1 cellular context compared by ENCODE assay signal in genomic region chr14:24141030-24141880, GRCh38.
TF ChIP-seq lines count a peak whose summit lies in the region.

EMC9 (minus strand) TSS chr14:24141591; CDS start chr14:24141304, 287 bp downstream.

TF ChIP-seq in HepG2, 621 proteins besides CTCF, POLR2A, EP300 and RAD21 (continued from another document and continues in another):
- TF ChIP-seq PAXIP1 (CRISPR knock-in tag; conservative IDR thresholded peaks at IDR 0.05): peak; percentile 73
- no peak for TF ChIP-seq ZNF180 (CRISPR knock-in tag; IDR thresholded peaks at IDR 0.05; ENCODE audit: borderline replicate concordance, low read depth)
- peak; percentile 96 for TF ChIP-seq AGO1 (IDR thresholded peaks at IDR 0.05; ENCODE audit: low read depth, low read length, poor library complexity, severe bottlenecking)
- peak; percentile 95; the same call in 1 of the 2 replicates for TF ChIP-seq PAX8 (CRISPR knock-in tag; IDR thresholded peaks at IDR 0.05; ENCODE audit: borderline replicate concordance)
- TF ChIP-seq TBL1XR1 (IDR thresholded peaks at IDR 0.05; ENCODE audit: borderline replicate concordance, low read length, partially characterized antibody): no peak
- TF ChIP-seq GATAD1 (CRISPR knock-in tag; IDR thresholded peaks at IDR 0.05): peak; percentile 90
- TF ChIP-seq ZNF704 (CRISPR knock-in tag; IDR thresholded peaks at IDR 0.05; ENCODE audit: borderline replicate concordance): peak; percentile 99
- no peak for TF ChIP-seq FLYWCH1 (CRISPR knock-in tag; IDR thresholded peaks at IDR 0.05)
- TF ChIP-seq ZNF800 (CRISPR knock-in tag; IDR thresholded peaks at IDR 0.05): peak; percentile 92
- peak; percentile 89 for TF ChIP-seq NR0B2 (CRISPR knock-in tag; IDR thresholded peaks at IDR 0.05)
- no peak; the same call in none of the 2 replicates for TF ChIP-seq BRCA1 (CRISPR knock-in tag; IDR thresholded peaks at IDR 0.05)
- TF ChIP-seq KLF9 (CRISPR knock-in tag; IDR thresholded peaks at IDR 0.05; ENCODE audit: low read depth): no peak
- no peak for TF ChIP-seq EZH2 (conservative IDR thresholded peaks at IDR 0.05; ENCODE audit: low read depth, low read length)
- no peak for TF ChIP-seq ZNF703 (CRISPR knock-in tag; IDR thresholded peaks at IDR 0.05; ENCODE audit: borderline replicate concordance)
- TF ChIP-seq GPN1 (CRISPR knock-in tag; IDR thresholded peaks at IDR 0.05; ENCODE audit: borderline replicate concordance): no peak; the same call in 1 of the 2 replicates
- no peak; the same call in 1 of the 2 replicates for TF ChIP-seq EHMT2 (IDR thresholded peaks at IDR 0.05; ENCODE audit: borderline replicate concordance, low read depth, low read length)
- TF ChIP-seq MAZ (IDR thresholded peaks at IDR 0.05; ENCODE audit: borderline replicate concordance, low read depth, low read length): peak; percentile 61; the same call in 1 of the 2 replicates
- TF ChIP-seq MAZ (CRISPR knock-in tag; IDR thresholded peaks at IDR 0.05; ENCODE audit: low read depth): peak; percentile 95
- peak; percentile 60; the same call in 1 of the 2 replicates for TF ChIP-seq MAFF (IDR thresholded peaks at IDR 0.05; ENCODE audit: low read depth, low read length)
- TF ChIP-seq HOXA3 (CRISPR knock-in tag; IDR thresholded peaks at IDR 0.05): peak; percentile 70
- TF ChIP-seq SMYD3 (CRISPR knock-in tag; IDR thresholded peaks at IDR 0.05): peak; percentile 98; the same call in 1 of the 2 replicates
- no peak for TF ChIP-seq NPAS2 (CRISPR knock-in tag; IDR thresholded peaks at IDR 0.05; ENCODE audit: borderline replicate concordance)
- TF ChIP-seq CREB3 (CRISPR knock-in tag; IDR thresholded peaks at IDR 0.05): 0 out of 2 replicates have a peak, but pooled peaks have one; percentile 41
- TF ChIP-seq MEIS1 (CRISPR knock-in tag; IDR thresholded peaks at IDR 0.05; ENCODE audit: borderline replicate concordance): peak; percentile 96
- TF ChIP-seq ZFP1 (CRISPR knock-in tag; IDR thresholded peaks at IDR 0.05): no peak
- TF ChIP-seq ZNF414 (CRISPR knock-in tag; IDR thresholded peaks at IDR 0.05): no peak
- peak; percentile 72 for TF ChIP-seq GMEB1 (CRISPR knock-in tag; IDR thresholded peaks at IDR 0.05; ENCODE audit: borderline replicate concordance)
- peak; percentile 96 for TF ChIP-seq KDM2A (CRISPR knock-in tag; IDR thresholded peaks at IDR 0.05; ENCODE audit: borderline replicate concordance, low read depth)
- peak; percentile 93 for TF ChIP-seq AKAP8 (CRISPR knock-in tag; IDR thresholded peaks at IDR 0.05)
- peak; percentile 49 to 63 for TF ChIP-seq MAFK (conservative IDR thresholded peaks at IDR 0.05 in 1 of 2, IDR thresholded peaks at IDR 0.05 in 1 of 2; ENCODE audit: low read length in 2 of 2)
- TF ChIP-seq DR1 (CRISPR knock-in tag; IDR thresholded peaks at IDR 0.05): no peak; the same call in 1 of the 2 replicates
- TF ChIP-seq KMT2A (CRISPR knock-in tag; IDR thresholded peaks at IDR 0.05): peak; percentile 70
- peak; percentile 97; the same call in 1 of the 2 replicates for TF ChIP-seq ZNF383 (CRISPR knock-in tag; IDR thresholded peaks at IDR 0.05; ENCODE audit: borderline replicate concordance)
- TF ChIP-seq SP4 (CRISPR knock-in tag; IDR thresholded peaks at IDR 0.05): no peak
- no peak for TF ChIP-seq SCMH1 (CRISPR knock-in tag; IDR thresholded peaks at IDR 0.05; ENCODE audit: borderline replicate concordance)
- TF ChIP-seq BATF2 (CRISPR knock-in tag; IDR thresholded peaks at IDR 0.05): no peak
- TF ChIP-seq ATF7 (IDR thresholded peaks at IDR 0.05): no peak
- peak; percentile 82 for TF ChIP-seq ATF7 (CRISPR knock-in tag; IDR thresholded peaks at IDR 0.05)
- no peak; the same call in 1 of the 2 replicates for TF ChIP-seq HNF4A (CRISPR knock-in tag; IDR thresholded peaks at IDR 0.05)
- TF ChIP-seq KAT7 (CRISPR knock-in tag; IDR thresholded peaks at IDR 0.05; ENCODE audit: borderline replicate concordance): no peak; the same call in 1 of the 2 replicates
- peak; percentile 98 for TF ChIP-seq DRAP1 (CRISPR knock-in tag; IDR thresholded peaks at IDR 0.05)
- TF ChIP-seq ZNF432 (CRISPR knock-in tag; IDR thresholded peaks at IDR 0.05; ENCODE audit: borderline replicate concordance): no peak
- peak; percentile 31; the same call in 1 of the 2 replicates for TF ChIP-seq ZFYVE20 (CRISPR knock-in tag; IDR thresholded peaks at IDR 0.05; ENCODE audit: borderline replicate concordance, low read depth)
- no peak for TF ChIP-seq GABPA (IDR thresholded peaks at IDR 0.05; ENCODE audit: low read depth, low read length)
- TF ChIP-seq GABPA (CRISPR knock-in tag; IDR thresholded peaks at IDR 0.05; ENCODE audit: low read depth): no peak
- TF ChIP-seq ZNF44 (CRISPR knock-in tag; IDR thresholded peaks at IDR 0.05): no peak; the same call in none of the 2 replicates
- peak; percentile 93 for TF ChIP-seq KAT8 (CRISPR knock-in tag; IDR thresholded peaks at IDR 0.05)
- TF ChIP-seq SNAPC5 (CRISPR knock-in tag; IDR thresholded peaks at IDR 0.05; ENCODE audit: borderline replicate concordance): no peak; the same call in 1 of the 2 replicates
- TF ChIP-seq RNF219 (CRISPR knock-in tag; IDR thresholded peaks at IDR 0.05): no peak
- peak; percentile 91; the same call in 1 of the 2 replicates for TF ChIP-seq ZNF576 (CRISPR knock-in tag; IDR thresholded peaks at IDR 0.05)
- TF ChIP-seq HNF4G (IDR thresholded peaks at IDR 0.05; ENCODE audit: borderline replicate concordance, low read depth, low read length): 0 out of 2 replicates have a peak, but pooled peaks have one; percentile 23
- peak; percentile 91 for TF ChIP-seq HNF4G (CRISPR knock-in tag; IDR thresholded peaks at IDR 0.05; ENCODE audit: borderline replicate concordance, low read depth)
- peak; percentile 43; the same call in 1 of the 2 replicates for TF ChIP-seq PPARG (CRISPR knock-in tag; conservative IDR thresholded peaks at IDR 0.05)
- no peak for TF ChIP-seq SYNCRIP (IDR thresholded peaks at IDR 0.05; ENCODE audit: insufficient read depth, low read depth, low read length)
- no peak for TF ChIP-seq HOXA7 (CRISPR knock-in tag; IDR thresholded peaks at IDR 0.05)
- TF ChIP-seq ZKSCAN8 (CRISPR knock-in tag; IDR thresholded peaks at IDR 0.05; ENCODE audit: borderline replicate concordance): peak; percentile 96
- TF ChIP-seq MYC (CRISPR knock-in tag; IDR thresholded peaks at IDR 0.05; ENCODE audit: borderline replicate concordance): peak; percentile 86
